In genomic region chr2:209344349-209344748, GRCh38 we compare ENCODE assay signal across 8 cellular contexts.
"Had no signal": no experiment of that assay in that cellular context is flagged by ENCODE, and none has a peak within 500 bp of the region (broad histone marks: within the 10 kb centered on the region; RNA-seq: fewer than 3 reads in every experiment).

No MANE protein-coding gene starts in this region.

- ATAC-seq: GM12878 had no signal

- H3K4me3 ChIP-seq: GM12878 had no signal

- DNase-seq: GDM1, GF-D8 had no signal

- FAIRE-seq: G401.6, GM12878, GM12891, GM12892, GM18507, GM19239 had no signal
